Comparison of ENCODE assay signal across 9 cellular contexts in the genomic region with DNA sequence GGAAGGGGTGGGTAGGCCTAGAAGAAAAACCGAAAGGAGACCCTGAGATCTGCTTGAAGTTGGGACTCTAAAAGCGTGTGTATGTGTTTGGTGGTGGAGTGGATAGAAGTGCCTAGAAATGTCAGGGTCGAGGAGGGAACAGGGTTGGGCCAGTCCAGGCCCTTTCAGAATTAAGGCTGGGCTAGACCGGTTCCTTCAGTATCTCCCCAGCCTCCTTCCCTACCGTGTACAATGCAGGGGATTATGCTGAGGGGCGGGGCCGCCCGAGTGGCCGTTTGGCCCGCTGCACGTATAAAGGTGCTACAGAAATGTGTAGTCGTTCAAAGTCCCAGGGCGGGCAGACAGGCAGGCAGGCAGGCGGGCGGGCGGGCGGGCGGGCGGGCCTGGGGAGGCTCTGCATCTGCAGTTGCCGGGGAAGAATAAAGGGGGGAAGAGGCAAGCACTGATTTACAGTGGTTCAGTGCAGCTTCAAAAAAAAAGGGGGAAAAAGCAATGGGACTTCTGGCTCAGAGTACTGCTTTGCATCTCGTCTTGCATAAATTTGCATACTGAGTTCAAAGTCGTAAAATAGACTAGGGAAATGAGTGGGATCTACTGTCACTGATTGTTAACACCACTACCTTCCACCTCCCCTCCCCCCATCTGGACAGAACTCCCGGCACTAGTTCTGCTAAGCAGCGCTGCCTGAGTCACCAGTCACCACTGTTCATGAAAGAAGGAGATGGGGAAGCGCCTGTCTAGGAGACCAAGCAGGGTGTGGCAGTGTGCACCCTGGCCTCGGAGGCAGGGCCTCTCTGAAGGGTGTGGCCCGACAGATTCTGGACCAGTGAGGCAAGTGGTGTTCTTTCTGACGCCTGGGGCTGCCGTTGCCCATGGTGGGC. TPM values are rescaled to one million over a fixed set of nuclear protein-coding genes. Genes with fewer than 3 reads are reported as not detected.
A peak's percentile ranks its signal among the peaks of the same experiment; 100 is the strongest.
DNase-seq lines count a peak whose midpoint lies in the region; ATAC-seq and TF ChIP-seq lines count a peak whose summit lies in the region.
"Had no signal": no experiment of that assay in that cellular context is flagged by ENCODE, and none has a peak within 500 bp of the region (broad histone marks: within the 10 kb centered on the region; RNA-seq: fewer than 3 reads in every experiment).

No MANE protein-coding gene starts in this region.

- peak overlapping the region; percentile 14 to 19 for H3K4me3 ChIP-seq in vagina

- H3K9me3 Mint-ChIP-seq in T-cell: no peaks in the 10 kb centered on the region
- H3K9me3 Mint-ChIP-seq: activated B cell treated with CpG ODN at 0.5 μM for 24 hours had no signal

- TF ChIP-seq CTCF in vagina (IDR thresholded peaks at IDR 0.05): no peak

- ATAC-seq in Right ventricle myocardium superior (ENCODE audit: poor library complexity) (no peak), Right ventricle myocardium inferior (no peak), T-cell (replicated peaks in 1 of 4) (no peak)

- H3K4me3 Mint-ChIP-seq in T-cell: peak overlapping the region in 1 of 3 donors; percentile 41
- H3K4me3 Mint-ChIP-seq: activated B cell treated with CpG ODN at 0.5 μM for 24 hours had no signal

- no peak for TF ChIP-seq POLR2A in vagina (IDR thresholded peaks at IDR 0.05)

- peaks cover 46 to 64% of the 10 kb centered on the region in 2 donors for H3K27me3 Mint-ChIP-seq in T-cell

- DNase-seq in Right ventricle myocardium superior (peak; percentile 48), Right ventricle myocardium inferior (ENCODE audit: missing footprints) (no peak), amniotic stem cell (lab: John Stamatoyannopoulos, UW) (peak; percentile 48), kidney tubule cell (ENCODE audit: low spot score) (peak; percentile 70), vagina (ENCODE audit: extremely low spot score in 2 of 2) (no peak), middle frontal gyrus (ENCODE audit: extremely low spot score, low spot score) (no peak), T-cell (no peak), hippocampal formation (lab: John Stamatoyannopoulos, UW) (no peak)
- DNase-seq: activated B cell treated with CpG ODN at 0.5 μM for 24 hours had no signal

- no peaks in the 10 kb centered on the region for H3K36me3 ChIP-seq in vagina

- CTCF ChIA-PET in T-cell (lab: Charles Lee): interaction anchor here in 1 of 2 donors (0.6 to 0.7 kb wide), 3 partner anchors 12 to 158 kb away, joined by 3 read pairs; no protein-coding TSS in a partner anchor

- H3K27ac Mint-ChIP-seq in T-cell: peak overlapping the region in 1 of 2 donors; percentile 5
- H3K27ac Mint-ChIP-seq: activated B cell treated with CpG ODN at 0.5 μM for 24 hours had no signal

- intact Hi-C loops in Right ventricle myocardium superior (cut with DNase I): no loop called here
- intact Hi-C loops in Right ventricle myocardium inferior (cut with DNase I): loop anchor here (10.0 kb wide), 1 partner anchor 62 kb away; no protein-coding TSS in a partner anchor
- intact Hi-C loops in vagina (cut with DNase I): no loop called here

- POLR2A ChIA-PET in T-cell (lab: Charles Lee): no interaction called here

- H3K27me3 ChIP-seq in vagina: no peaks in the 10 kb centered on the region

- no peaks in the 10 kb centered on the region for H3K36me3 Mint-ChIP-seq in T-cell

- H3K4me1 Mint-ChIP-seq in T-cell: peaks cover 16 to 31% (median 28%) of the 10 kb centered on the region in 3 donors

- H3K9me3 ChIP-seq in vagina: no peaks in the 10 kb centered on the region

- peaks cover 36% of the 10 kb centered on the region for H3K4me1 ChIP-seq in vagina

- peak overlapping the region; percentile 20 for H3K27ac ChIP-seq in vagina

RNA-seq across cellular contexts. Expression of gene IGFBP2, which starts 3.6 kb away (rescaled TPM):
- total RNA-seq in Right ventricle myocardium superior: 51.1 TPM
- 60.1 TPM for total RNA-seq in Right ventricle myocardium inferior
- total RNA-seq in vagina: 82.7 TPM
- 1 to 10 TPM in 2 of 5 donors, under 1 TPM in 1, not detected in 2; 0.46 to 2.1 (median 1.8) TPM for total RNA-seq in T-cell
- total RNA-seq: activated B cell treated with CpG ODN at 0.5 μM for 24 hours had no signal

RNA-seq across cellular contexts. Expression of gene IGFBP5, which starts 58.5 kb away (rescaled TPM):
- total RNA-seq in Right ventricle myocardium superior (134 TPM), Right ventricle myocardium inferior (156 TPM), vagina (1,041 TPM), T-cell (1 to 10 TPM in 3 of 5 donors, not detected in 2; 3.3 to 6.6 (median 4.1) TPM)
- total RNA-seq: activated B cell treated with CpG ODN at 0.5 μM for 24 hours had no signal

Comparison
In these comparisons a context has a peak if more than half of its experiments do, and no peak if none do; other contexts are left out.
1. DNase-seq: peak in Right ventricle myocardium superior (single experiment), amniotic stem cell (single experiment) and kidney tubule cell (single experiment); none in Right ventricle myocardium inferior (single experiment), vagina (0 of 2), middle frontal gyrus (single experiment), T-cell (0 of 34) and hippocampal formation (0 of 2).
2. RNA of gene IGFBP2, which starts 3.6 kb away (total RNA-seq): 82.7 TPM in vagina (single experiment), 60.1 TPM in Right ventricle myocardium inferior (single experiment) and 51.1 TPM in Right ventricle myocardium superior (single experiment); 0.46 to 2.1 TPM in T-cell; every median in the first group is over 10 times any median in the second.
3. RNA of gene IGFBP5, which starts 58.5 kb away (total RNA-seq): 1,041 TPM in vagina (single experiment), 156 TPM in Right ventricle myocardium inferior (single experiment) and 134 TPM in Right ventricle myocardium superior (single experiment); 3.3 to 6.6 TPM in T-cell; every median in the first group is over 10 times any median in the second.